Comparison of ENCODE assay signal across 8 cellular contexts in the genomic region with DNA sequence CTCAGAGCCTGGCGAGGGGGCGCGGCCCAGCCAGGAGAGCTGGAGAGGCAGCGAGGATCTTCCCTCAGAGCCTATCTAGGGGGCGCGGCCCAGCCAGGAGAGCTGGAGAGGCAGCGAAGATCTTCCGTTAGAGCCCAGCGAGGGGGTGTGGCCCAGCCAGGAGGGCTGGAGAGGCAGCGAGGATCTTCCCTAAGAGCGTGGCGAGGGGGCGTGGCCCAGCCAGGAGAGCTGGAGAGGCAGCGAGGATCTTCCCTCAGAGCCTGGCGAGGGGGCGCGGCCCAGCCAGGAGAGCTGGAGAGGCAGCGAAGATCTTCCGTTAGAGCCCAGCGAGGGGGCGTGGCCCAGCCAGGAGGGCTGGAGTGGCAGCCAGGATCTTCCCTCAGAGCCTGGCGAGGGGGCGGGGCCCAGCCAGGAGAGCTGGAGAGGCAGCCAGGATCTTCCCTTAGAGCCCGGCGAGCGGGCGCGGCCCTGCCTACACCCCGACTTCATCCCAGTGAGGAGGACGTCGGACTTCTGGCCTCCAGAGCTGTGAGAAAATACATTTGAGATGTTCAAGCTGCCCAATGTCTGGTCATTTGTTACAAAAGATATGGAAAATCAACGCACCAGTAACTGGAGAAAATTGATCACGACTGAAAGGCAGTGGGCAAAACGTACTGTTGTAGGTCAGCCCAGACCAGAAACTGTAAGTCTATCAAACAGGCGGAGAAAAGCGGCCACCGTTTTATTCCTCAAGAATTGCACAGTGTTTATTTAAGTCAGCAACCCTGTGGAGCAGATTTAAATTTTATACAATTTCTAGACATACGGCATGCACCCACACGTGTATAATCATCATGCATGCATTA.
DNase-seq lines count a peak whose midpoint lies in the region; ATAC-seq, FAIRE-seq and TF ChIP-seq lines count a peak whose summit lies in the region.

No MANE protein-coding gene starts in this region.

- WGBS in heart left ventricle, 4 donors, result 4 to 6% (median 4%) methylated on average over 32 to 39 of the region's 39 CpGs
- WGBS in ovary, 3 donors, result 1 to 3% (median 1%) methylated on average over 39 of the region's 39 CpGs

- no TSS peak for BruUV-seq in Panc1 (replicated peaks; lab: Mats Ljungman, UMichigan)

- POLR2A ChIA-PET in Panc1 (lab: Charles Lee), result interaction anchor here (0.6 to 0.8 kb wide), 5 partner anchors 12 to 967 kb away, joined by 3 to 10 read pairs (median 6); no protein-coding TSS in a partner anchor

- TF ChIP-seq CTCF in Panc1 (IDR thresholded peaks at IDR 0.05), result no peak
- TF ChIP-seq CTCF in heart left ventricle (IDR thresholded peaks at IDR 0.05), result no peak
- no peak for TF ChIP-seq CTCF in ovary (IDR thresholded peaks at IDR 0.05)

- TF ChIP-seq POLR2A in heart left ventricle (IDR thresholded peaks at IDR 0.05), result no peak
- no peak for TF ChIP-seq POLR2A in ovary (IDR thresholded peaks at IDR 0.05)

- intact Hi-C loops in Panc1 (cut with micrococcal nuclease; ENCODE audit: unreplicated experiment), result no loop called here
- intact Hi-C loops in heart left ventricle (cut with DNase I), result no loop called here
- intact Hi-C loops in ovary (cut with DNase I), result no loop called here

- no peak for TF ChIP-seq EP300 in ovary (IDR thresholded peaks at IDR 0.05)

- in situ Hi-C loops in Panc1 (cut with HindIII; ENCODE audit: low pct_unique_long_range_greater_than_20kb, low sequenced_read_pairs), result no loop called here

- H3K9me3 ChIP-seq in HUES48 (ENCODE audit: control insufficient read depth, insufficient read depth, low read length) (no peaks in the 10 kb centered on the region), Panc1 (ENCODE audit: control insufficient read depth, insufficient read depth, low read depth, low read length) (no peaks in the 10 kb centered on the region), heart left ventricle (peaks cover 0 to 6% (median 0%) of the 10 kb centered on the region in 12 donors), ovary (no peaks in the 10 kb centered on the region)

- peak; percentile 91 for ATAC-seq in Panc1
- peak in 3 of 4 donors; percentile 34 to 74 (median 64) for ATAC-seq in heart left ventricle
- no peak for ATAC-seq in HG03520 (IDR thresholded peaks at IDR 0.05; ENCODE audit: unreplicated experiment)

- H3K27me3 ChIP-seq in HUES48 (ENCODE audit: control insufficient read depth, insufficient read depth, low read length) (no peaks in the 10 kb centered on the region), Panc1 (ENCODE audit: control insufficient read depth, insufficient read depth, low read length) (peaks cover 3% of the 10 kb centered on the region), heart left ventricle (peaks cover 0 to 39% (median 0%) of the 10 kb centered on the region in 9 donors), ovary (no peaks in the 10 kb centered on the region)

- H3K36me3 ChIP-seq in HUES48 (ENCODE audit: control insufficient read depth, insufficient read depth, low read length), result no peaks in the 10 kb centered on the region
- no peaks in the 10 kb centered on the region for H3K36me3 ChIP-seq in Panc1 (ENCODE audit: control insufficient read depth, insufficient read depth, low read length)
- H3K36me3 ChIP-seq in heart left ventricle, result no peaks in the 10 kb centered on the region
- H3K36me3 ChIP-seq in ovary, result no peaks in the 10 kb centered on the region

- peak; percentile 99 for DNase-seq in ELF-1 (ENCODE audit: low read depth, low spot score)
- DNase-seq in Panc1 (ENCODE audit: low read depth, low spot score), result peak; percentile 85
- peak; percentile 82 for DNase-seq in amniotic epithelial cell (ENCODE audit: low read depth)
- DNase-seq in heart left ventricle, result peak; percentile 44 to 91 (median 50)
- DNase-seq in ovary, result peak; percentile 89 to 98 (median 92)
- DNase-seq in urothelium cell line (ENCODE audit: low spot score), result peak; percentile 66

- no peak for FAIRE-seq in urothelium cell line (lab: Jason Lieb, UNC)

- H3K4me3 ChIP-seq in HUES48 (ENCODE audit: low read depth, low read length) (peak overlapping the region; percentile 73), Panc1 (ENCODE audit: low read depth in 2 of 2, low read length in 2 of 2) (peak overlapping the region; percentile 64 to 83), heart left ventricle (peak overlapping the region; percentile 5 to 68 (median 53)), ovary (peak overlapping the region; percentile 45)

- H3K9ac ChIP-seq in HUES48 (ENCODE audit: low read depth, low read length), result no peak overlapping the region

- peaks cover 16% of the 10 kb centered on the region for H3K4me1 ChIP-seq in HUES48 (ENCODE audit: control insufficient read depth, insufficient read depth, low read length)
- peaks cover 4% of the 10 kb centered on the region; the same call in 1 of the 2 replicates for H3K4me1 ChIP-seq in Panc1 (ENCODE audit: control insufficient read depth, insufficient read depth, low read length)
- peaks cover 0 to 19% (median 7%) of the 10 kb centered on the region in 12 donors for H3K4me1 ChIP-seq in heart left ventricle
- peaks cover 2% of the 10 kb centered on the region for H3K4me1 ChIP-seq in ovary (ENCODE audit: insufficient read depth)

- peak overlapping the region; percentile 79 for H3K27ac ChIP-seq in HUES48 (ENCODE audit: low read depth, low read length)
- peak overlapping the region; percentile 82 for H3K27ac ChIP-seq in Panc1 (ENCODE audit: low read length)
- peak overlapping the region in 2 of 12 donors; percentile 38 to 67 for H3K27ac ChIP-seq in heart left ventricle
- H3K27ac ChIP-seq in ovary, result peak overlapping the region; percentile 42 to 95

- CTCF ChIA-PET in Panc1 (lab: Charles Lee), result interaction anchor here (0.6 to 0.8 kb wide), 4 partner anchors 25 to 1030 kb away, joined by 3 to 6 read pairs (median 6); no protein-coding TSS in a partner anchor
